ENCODE assay signal across 8 cellular contexts in the genomic region with DNA sequence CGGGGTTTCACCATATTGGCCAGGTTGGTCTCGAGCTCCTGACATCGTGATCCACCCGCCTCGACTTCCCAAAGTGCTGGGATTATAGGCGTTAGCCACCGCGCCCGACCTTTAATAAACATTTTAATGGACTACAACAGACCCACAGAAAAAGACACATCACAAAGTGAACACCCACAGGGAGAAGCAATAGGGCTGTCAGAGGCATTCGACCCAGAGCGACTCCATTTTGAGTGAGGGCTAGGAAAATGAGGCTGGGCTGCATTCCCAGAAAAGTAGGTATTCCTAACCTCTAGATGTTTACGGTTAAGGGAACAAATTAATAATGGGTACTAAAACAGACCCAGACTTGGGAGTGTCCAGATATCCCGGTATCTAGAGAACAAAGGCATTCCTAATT. TPM values are rescaled to one million over a fixed set of nuclear protein-coding genes. Genes with fewer than 3 reads are reported as not detected.
DNase-seq lines count a peak whose midpoint lies in the region; ATAC-seq and TF ChIP-seq lines count a peak whose summit lies in the region.

No MANE protein-coding gene starts in this region.

- H3K36me3 Mint-ChIP-seq in Caco-2 (ENCODE audit: insufficient read depth, unreplicated experiment): peaks cover 57% of the 10 kb centered on the region

- peaks cover 17% of the 10 kb centered on the region for H3K4me1 Mint-ChIP-seq in Caco-2 (ENCODE audit: low read depth, unreplicated experiment)

- peaks cover 26% of the 10 kb centered on the region for H3K79me2 ChIP-seq in PC-9 (ENCODE audit: low read depth)

- H3K4me3 ChIP-seq in Caco-2 (ENCODE audit: low read depth, low read length) (peak overlapping the region; percentile 54), PC-9 (peak overlapping the region; percentile 79), epithelial cell of esophagus (ENCODE audit: low read length) (peak overlapping the region; percentile 81), neutrophil (ENCODE audit: low read depth in 1 of 2, low read length in 1 of 2) (peak overlapping the region; percentile 70 to 99)

- no peak for DNase-seq in Caco-2
- DNase-seq in PC-9: no peak
- no peak for DNase-seq in epithelial cell of esophagus (ENCODE audit: low read depth)
- no peak for DNase-seq in GM19240 (ENCODE audit: insufficient read length, low spot score)

- no peaks in the 10 kb centered on the region for H3K27me3 Mint-ChIP-seq in Caco-2 (ENCODE audit: insufficient read depth, unreplicated experiment)

- TSS peak; percentile 74 for BruUV-seq in Caco-2 (replicated peaks; lab: Mats Ljungman, UMichigan)
- no TSS peak for BruUV-seq in PC-9 (replicated peaks; lab: Mats Ljungman, UMichigan)

- peak overlapping the region; percentile 95; the same call in 1 of the 2 replicates for H2AFZ ChIP-seq in PC-9

- H3K4me3 Mint-ChIP-seq in Caco-2 (ENCODE audit: unreplicated experiment): peak overlapping the region; percentile 99

- intact Hi-C loops in Caco-2 (cut with micrococcal nuclease; ENCODE audit: unreplicated experiment): loop anchor here (1.0 to 5.0 kb wide), 5 partner anchors 28 to 103 kb away; partner anchors contain the start of genes ERVK3-1, ZNF274, ZNF544 and ZNF837
- intact Hi-C loops in PC-9 (cut with micrococcal nuclease; ENCODE audit: unreplicated experiment): loop anchor here (1.0 to 2.0 kb wide), 3 partner anchors 28 to 95 kb away; partner anchors contain the start of genes ERVK3-1, ZNF274 and ZSCAN22

- no peaks in the 10 kb centered on the region for H4K20me1 ChIP-seq in PC-9 (ENCODE audit: insufficient read depth)

- H3K4me1 ChIP-seq in Caco-2 (0 out of 2 replicates have a peak, but pooled peaks cover 5% of the 10 kb centered on the region), PC-9 (replicated peaks; ENCODE audit: insufficient read depth) (peaks cover 6% of the 10 kb centered on the region; the same call in 1 of the 2 replicates), neutrophil (ENCODE audit: control insufficient read depth in 1 of 2, insufficient read depth in 1 of 2, low read depth in 1 of 2, low read length in 1 of 2) (peaks cover 15 to 20% of the 10 kb centered on the region in 2 experiments)

- H3K27ac ChIP-seq in PC-9 (no peak overlapping the region), neutrophil (peak overlapping the region; percentile 77)

- POLR2A ChIA-PET in Caco-2 (lab: Charles Lee) (no interaction called here), PC-9 (lab: Charles Lee; ENCODE audit: unreplicated experiment) (interaction anchor here (0.6 kb wide), 1 partner anchor 531 kb away, joined by 5 read pairs; the partner anchor contains the start of gene ZNF776)

- H3K4me2 ChIP-seq in PC-9: peak overlapping the region; percentile 76

- no peaks in the 10 kb centered on the region for H3K27me3 ChIP-seq in Caco-2 (replicated peaks; ENCODE audit: control insufficient read depth, insufficient read depth, low read length)
- no peaks in the 10 kb centered on the region for H3K27me3 ChIP-seq in PC-9 (ENCODE audit: insufficient read depth, low read depth)
- H3K27me3 ChIP-seq in neutrophil: no peaks in the 10 kb centered on the region

- CTCF ChIA-PET in Caco-2 (lab: Charles Lee): no interaction called here
- CTCF ChIA-PET in PC-9 (lab: Charles Lee): no interaction called here

- peak overlapping the region; percentile 96 for H3K27ac Mint-ChIP-seq in Caco-2 (ENCODE audit: unreplicated experiment)

- H3K9me3 ChIP-seq in Caco-2 (peaks cover 4% of the 10 kb centered on the region), PC-9 (ENCODE audit: insufficient read depth, low read depth) (no peaks in the 10 kb centered on the region), neutrophil (peaks cover 6% of the 10 kb centered on the region)

- no peaks in the 10 kb centered on the region for H3K9me2 ChIP-seq in PC-9 (ENCODE audit: insufficient read depth)

- TF ChIP-seq CTCF in Caco-2 (IDR thresholded peaks at IDR 0.05; ENCODE audit: insufficient read depth in 1 of 2, low read depth in 1 of 2, low read length in 1 of 2, severe bottlenecking in 1 of 2, unreplicated experiment in 1 of 2) (no peak), PC-9 (conservative IDR thresholded peaks at IDR 0.05) (no peak), epithelial cell of esophagus (IDR thresholded peaks at IDR 0.05; ENCODE audit: insufficient read depth, low read depth, low read length, missing control alignments) (no peak), neutrophil (IDR thresholded peaks at IDR 0.05) (no peak)

- ATAC-seq in HG02852 (IDR thresholded peaks at IDR 0.05; ENCODE audit: unreplicated experiment) (no peak), GM18511 (IDR thresholded peaks at IDR 0.05; ENCODE audit: unreplicated experiment) (no peak), GM19324 (IDR thresholded peaks at IDR 0.05; ENCODE audit: low FRiP score, unreplicated experiment) (no peak)

- peaks cover 6% of the 10 kb centered on the region; the same call in 1 of the 2 replicates for H3F3A ChIP-seq in PC-9 (ENCODE audit: insufficient read depth, low read depth)

- H3K36me3 ChIP-seq in Caco-2 (ENCODE audit: control insufficient read depth, insufficient read depth, low read length): no peaks in the 10 kb centered on the region; the same call in 1 of the 2 replicates
- no peaks in the 10 kb centered on the region for H3K36me3 ChIP-seq in PC-9 (ENCODE audit: low read depth)
- H3K36me3 ChIP-seq in neutrophil: no peaks in the 10 kb centered on the region

- H3K9me3 Mint-ChIP-seq in Caco-2 (ENCODE audit: unreplicated experiment): peaks cover 8% of the 10 kb centered on the region

RNA-seq across cellular contexts. Expression of gene ZNF8, which starts 1.0 kb away (rescaled TPM):
- total RNA-seq in Caco-2 (2022) (8.4 and 8.5 TPM in 2 replicates), PC-9 (2021) (6.2 and 6.4 TPM in 2 replicates)

RNA-seq across cellular contexts. Expression of gene ERVK3-1, which starts 27.4 kb away (rescaled TPM):
- total RNA-seq in Caco-2 (2022): 61.3 and 66.1 TPM in 2 replicates
- 19.4 and 21.3 TPM in 2 replicates for total RNA-seq in PC-9 (2021)

RNA-seq across cellular contexts. Expression of gene ZNF544, which starts 49.0 kb away (rescaled TPM):
- 48.7 and 53.8 TPM in 2 replicates for total RNA-seq in Caco-2 (2022)
- 29.5 and 32.7 TPM in 2 replicates for total RNA-seq in PC-9 (2021)

RNA-seq across cellular contexts. Expression of gene ZSCAN22, which starts 49.0 kb away (rescaled TPM):
- total RNA-seq in Caco-2 (2022) (4.0 and 4.3 TPM in 2 replicates), PC-9 (2021) (0.08 TPM in 1 of 2 replicates, not detected in the other)
